Comparison of ENCODE assay signal across 24 cellular contexts in the genomic region with DNA sequence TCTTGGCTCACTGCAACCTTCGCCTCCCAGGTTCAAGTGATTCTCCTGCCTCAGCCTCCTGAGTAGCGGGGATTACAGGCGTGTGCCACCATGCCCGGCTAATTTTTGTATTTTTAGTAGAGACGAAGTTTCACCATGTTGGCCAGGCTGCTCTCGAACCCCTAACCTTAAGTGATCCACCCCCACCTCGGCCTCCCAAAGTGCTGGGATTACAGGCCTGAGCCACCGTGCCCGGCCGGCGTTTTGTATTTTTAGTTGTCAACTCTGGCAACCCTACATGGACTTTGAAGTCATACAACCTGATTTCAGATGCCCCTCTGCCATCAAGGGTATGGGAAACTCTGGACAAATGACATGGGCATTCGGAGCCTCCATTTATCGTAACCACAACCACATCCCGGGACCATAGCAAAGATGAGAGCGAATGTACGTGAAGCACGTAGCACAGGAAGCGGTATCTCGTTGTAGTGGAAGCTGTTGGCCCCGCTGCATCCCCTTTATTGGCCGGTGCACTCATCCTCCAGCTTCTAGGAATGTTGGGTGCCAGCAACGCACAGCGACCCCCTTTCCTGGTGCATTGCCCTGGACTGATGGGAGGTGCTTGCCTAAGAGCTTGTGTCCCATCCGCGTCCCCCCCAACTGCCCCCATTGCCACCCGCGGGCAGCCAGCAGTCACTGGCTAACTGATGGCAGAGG.
"Had no signal": no experiment of that assay in that cellular context is flagged by ENCODE, and none has a peak within 500 bp of the region (broad histone marks: within the 10 kb centered on the region; RNA-seq: fewer than 3 reads in every experiment).

No MANE protein-coding gene starts in this region.

- H3K4me3 Mint-ChIP-seq: activated CD4-positive, alpha-beta T cell treated with anti-CD3 and anti-CD28 coated beads, Interleukin-2, amount 10 ng/mL, durations not matched to agents 24 days and 14 days; activated CD8-positive, alpha-beta T cell treated with anti-CD3 and anti-CD28 coated beads, Interleukin-2, amount 10 ng/mL, durations not matched to agents 7 days and 5 days; activated naive CD4-positive, alpha-beta T cell treated with anti-CD3 and anti-CD28 coated beads, Interleukin-2, amount 50 U/mL, for 24 hours; activated naive CD8-positive, alpha-beta T cell treated with anti-CD3 and anti-CD28 coated beads, Interleukin-2, amount 10 ng/mL, durations not matched to agents 7 days and 5 days; activated T-cell treated with anti-CD3 and anti-CD28 coated beads, Interleukin-2, amount 50 U/mL, for 24 hours had no signal

- H3K9me3 ChIP-seq: body of pancreas, breast epithelium had no signal

- H3K27ac ChIP-seq: body of pancreas, breast epithelium, PC-9 had no signal

- H3K27me3 ChIP-seq: body of pancreas had no signal

- ATAC-seq: activated CD8-positive, alpha-beta T cell treated with anti-CD3 and anti-CD28 coated beads, Interleukin-2, amount 10 ng/mL, durations not matched to agents 7 days and 5 days; body of pancreas; K562 had no signal

- H2AFZ ChIP-seq: PC-9 had no signal

- H3K4me2 ChIP-seq: PC-9 had no signal

- DNase-seq: activated CD4-positive, alpha-beta T cell treated with anti-CD3 and anti-CD28 coated beads, Interleukin-2, amount 10 ng/mL, durations not matched to agents 24 days and 14 days; activated CD4-positive, alpha-beta T cell treated with anti-CD3 and anti-CD28 coated beads, Interleukin-2, amount 50 U/mL, for 48 hours; activated CD8-positive, alpha-beta T cell treated with anti-CD3 and anti-CD28 coated beads, Interleukin-2, amount 10 ng/mL, durations not matched to agents 7 days and 5 days; activated gamma-delta T cell; activated naive CD4-positive, alpha-beta T cell treated with Interleukin-2 at 50 U/mL for 16 hours; activated naive CD8-positive, alpha-beta T cell treated with anti-CD3 and anti-CD28 coated beads, Interleukin-2, amount 10 ng/mL, durations not matched to agents 7 days and 5 days; activated T-cell treated with anti-CD3 and anti-CD28 coated beads, Interleukin-2, amount 50 U/mL, for 24 hours; amygdala; body of pancreas; NCI-H1092 treated with DMSO at 0.1 percent for 48 hours; NCI-H2029 treated with DMSO at 0.1 percent for 48 hours; NCI-H2107; NCI-H510A; NCI-H526; NCI-H748 treated with DMSO at 0.1 percent for 48 hours; NK-92 treated with Interleukin-12 subunit alpha and Interleukin-12 subunit beta, amount 100 ng/mL, for 24 hours; PC-9; Right ventricle myocardium superior; SW 1271; T1000 had no signal

- H3K36me3 ChIP-seq: breast epithelium had no signal

- H3K27ac Mint-ChIP-seq: activated CD4-positive, alpha-beta T cell treated with anti-CD3 and anti-CD28 coated beads, Interleukin-2, amount 10 ng/mL, durations not matched to agents 24 days and 14 days; activated CD8-positive, alpha-beta T cell treated with anti-CD3 and anti-CD28 coated beads, Interleukin-2, amount 10 ng/mL, durations not matched to agents 7 days and 5 days; activated naive CD4-positive, alpha-beta T cell treated with anti-CD3 and anti-CD28 coated beads, Interleukin-2, amount 50 U/mL, for 24 hours; activated naive CD8-positive, alpha-beta T cell treated with anti-CD3 and anti-CD28 coated beads, Interleukin-2, amount 10 ng/mL, durations not matched to agents 7 days and 5 days; activated T-cell treated with anti-CD3 and anti-CD28 coated beads, Interleukin-2, amount 50 U/mL, for 24 hours; activated T-helper 2 cell treated with anti-CD3 and anti-CD28 coated beads, Interferon-gamma antibody, Interleukin-2, Interleukin-4, amounts not matched to agents 10 μg/mL and 5 μg/mL and 100 μg/mL, durations not matched to agents 14 hours and 24 hours and 36 hours had no signal

- H3K36me3 Mint-ChIP-seq: activated naive CD8-positive, alpha-beta T cell treated with anti-CD3 and anti-CD28 coated beads, Interleukin-2, amount 10 ng/mL, durations not matched to agents 7 days and 5 days had no signal

- H3K4me1 ChIP-seq: body of pancreas, breast epithelium had no signal

- H3K27me3 Mint-ChIP-seq: activated CD4-positive, alpha-beta T cell treated with anti-CD3 and anti-CD28 coated beads, Interleukin-2, amount 10 ng/mL, durations not matched to agents 24 days and 14 days; activated naive CD4-positive, alpha-beta T cell treated with anti-CD3 and anti-CD28 coated beads, Interleukin-2, amount 50 U/mL, for 24 hours; activated naive CD8-positive, alpha-beta T cell treated with anti-CD3 and anti-CD28 coated beads, Interleukin-2, amount 10 ng/mL, durations not matched to agents 7 days and 5 days had no signal

- H3K4me1 Mint-ChIP-seq: activated naive CD8-positive, alpha-beta T cell treated with anti-CD3 and anti-CD28 coated beads, Interleukin-2, amount 10 ng/mL, durations not matched to agents 7 days and 5 days had no signal

- H3K9me3 Mint-ChIP-seq: activated CD4-positive, alpha-beta T cell treated with anti-CD3 and anti-CD28 coated beads, Interleukin-2, amount 10 ng/mL, durations not matched to agents 24 days and 14 days; activated naive CD4-positive, alpha-beta T cell treated with anti-CD3 and anti-CD28 coated beads, Interleukin-2, amount 50 U/mL, for 24 hours; activated naive CD8-positive, alpha-beta T cell treated with anti-CD3 and anti-CD28 coated beads, Interleukin-2, amount 10 ng/mL, durations not matched to agents 7 days and 5 days; activated T-cell treated with anti-CD3 and anti-CD28 coated beads, Interleukin-2, amount 50 U/mL, for 24 hours; activated T-helper 2 cell treated with anti-CD3 and anti-CD28 coated beads, Interferon-gamma antibody, Interleukin-2, Interleukin-4, amounts not matched to agents 10 μg/mL and 5 μg/mL and 100 μg/mL, durations not matched to agents 14 hours and 24 hours and 36 hours had no signal

- H3K4me3 ChIP-seq: body of pancreas, breast epithelium, K562, PC-9 had no signal
